In the genomic region with DNA sequence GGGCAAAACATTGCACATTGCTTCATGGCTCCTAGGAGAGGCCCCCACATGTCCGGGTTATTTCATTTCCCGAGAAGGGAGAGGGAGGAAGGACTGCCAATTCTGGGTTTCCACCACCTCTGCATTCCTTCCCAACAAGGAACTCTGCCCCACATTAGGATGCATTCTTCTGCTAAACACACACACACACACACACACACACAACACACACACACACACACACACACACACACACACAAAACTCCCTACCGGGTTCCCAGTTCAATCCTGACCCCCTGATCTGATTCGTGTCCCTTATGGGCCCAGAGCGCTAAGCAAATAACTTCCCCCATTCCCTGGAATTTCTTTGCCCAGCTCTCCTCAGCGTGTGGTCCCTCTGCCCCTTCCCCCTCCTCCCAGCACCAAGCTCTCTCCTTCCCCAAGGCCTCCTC, we compare ENCODE assay signal across 13 cellular contexts. TPM values are rescaled to one million over a fixed set of nuclear protein-coding genes. Genes with fewer than 3 reads are reported as not detected.
DNase-seq lines count a peak whose midpoint lies in the region; ATAC-seq and TF ChIP-seq lines count a peak whose summit lies in the region.
"Had no signal": no experiment of that assay in that cellular context is flagged by ENCODE, and none has a peak within 500 bp of the region (broad histone marks: within the 10 kb centered on the region; RNA-seq: fewer than 3 reads in every experiment).

No MANE protein-coding gene starts in this region.

- DNase-seq in ELF-1 (ENCODE audit: low read depth, low spot score), result peak; percentile 57
- DNase-seq in WTC11 (ENCODE audit: low spot score), result peak; percentile 36
- peak; percentile 91 for DNase-seq in fibroblast of pulmonary artery (ENCODE audit: low read depth)
- DNase-seq in osteocyte (ENCODE audit: extremely low spot score, unreplicated experiment), result no peak
- DNase-seq in left colon, result no peak
- no peak for DNase-seq in NCI-H2227 (lab: John Stamatoyannopoulos, UW; ENCODE audit: unreplicated experiment)
- DNase-seq: islet precursor cell; naive thymus-derived CD4-positive, alpha-beta T cell had no signal

- POLR2A ChIA-PET in WTC11 (lab: Charles Lee), result interaction anchor here (1.3 kb wide), 1 partner anchor 9 kb away, joined by 3 read pairs; no protein-coding TSS in a partner anchor

- H3K27me3 Mint-ChIP-seq in WTC11 (ENCODE audit: low read depth) (no peaks in the 10 kb centered on the region), osteocyte (ENCODE audit: unreplicated experiment) (no peaks in the 10 kb centered on the region)
- H3K27me3 Mint-ChIP-seq: naive thymus-derived CD4-positive, alpha-beta T cell had no signal

- peaks cover 36% of the 10 kb centered on the region for H3K4me1 Mint-ChIP-seq in WTC11
- peaks cover 57% of the 10 kb centered on the region for H3K4me1 Mint-ChIP-seq in osteocyte (ENCODE audit: unreplicated experiment)
- H3K4me1 Mint-ChIP-seq: naive thymus-derived CD4-positive, alpha-beta T cell had no signal

- intact Hi-C loops in left colon (cut with DNase I, micrococcal nuclease), result no loop called here

- H3K36me3 Mint-ChIP-seq in WTC11, result no peaks in the 10 kb centered on the region
- no peaks in the 10 kb centered on the region for H3K36me3 Mint-ChIP-seq in osteocyte (ENCODE audit: unreplicated experiment)
- H3K36me3 Mint-ChIP-seq: naive thymus-derived CD4-positive, alpha-beta T cell had no signal

- TF ChIP-seq CTCF in WTC11 (IDR thresholded peaks at IDR 0.05), result no peak
- no peak for TF ChIP-seq CTCF in fibroblast of pulmonary artery (IDR thresholded peaks at IDR 0.05; ENCODE audit: low read length, missing control alignments)
- no peak for TF ChIP-seq CTCF in osteocyte (IDR thresholded peaks at IDR 0.05)

- H3K27ac Mint-ChIP-seq in WTC11 (no peak overlapping the region), osteocyte (ENCODE audit: unreplicated experiment) (peak overlapping the region; percentile 29)

- CTCF ChIA-PET in WTC11 (lab: Charles Lee), result interaction anchor here (0.9 to 1.5 kb wide), 5 partner anchors 11 to 97 kb away, joined by 3 to 7 read pairs (median 4); no protein-coding TSS in a partner anchor

- H3K4me3 Mint-ChIP-seq in WTC11, result no peak overlapping the region
- no peak overlapping the region for H3K4me3 Mint-ChIP-seq in osteocyte (ENCODE audit: unreplicated experiment)
- H3K4me3 Mint-ChIP-seq: naive thymus-derived CD4-positive, alpha-beta T cell had no signal

- no peak overlapping the region for H3K4me3 ChIP-seq in fibroblast of pulmonary artery (replicated peaks; ENCODE audit: low read depth, low read length)
- H3K4me3 ChIP-seq: skin epidermis had no signal

- no peaks in the 10 kb centered on the region for H3K9me3 Mint-ChIP-seq in WTC11
- H3K9me3 Mint-ChIP-seq in osteocyte (ENCODE audit: unreplicated experiment), result no peaks in the 10 kb centered on the region
- H3K9me3 Mint-ChIP-seq: naive thymus-derived CD4-positive, alpha-beta T cell had no signal

- ATAC-seq in WTC11 (peak; percentile 67), left colon (no peak), HG02981 (IDR thresholded peaks at IDR 0.05; ENCODE audit: unreplicated experiment) (no peak), GM21576 (IDR thresholded peaks at IDR 0.05; ENCODE audit: unreplicated experiment) (no peak)
- ATAC-seq: naive thymus-derived CD4-positive, alpha-beta T cell had no signal

TF ChIP-seq in WTC11, 78 proteins besides CTCF, POLR2A, EP300 and RAD21:
- TF ChIP-seq ATF2 (CRISPR knock-in tag; IDR thresholded peaks at IDR 0.05; ENCODE audit: borderline replicate concordance, low read depth) (no peak), TCF7 (CRISPR knock-in tag; IDR thresholded peaks at IDR 0.05; ENCODE audit: low read depth) (no peak), PRRX2 (CRISPR knock-in tag; IDR thresholded peaks at IDR 0.05) (no peak), ZNF138 (CRISPR knock-in tag; conservative IDR thresholded peaks at IDR 0.05) (no peak), HMGA2 (CRISPR knock-in tag; IDR thresholded peaks at IDR 0.05) (no peak), SP1 (CRISPR knock-in tag; conservative IDR thresholded peaks at IDR 0.05) (no peak)
- TF ChIP-seq, protein P1, sequence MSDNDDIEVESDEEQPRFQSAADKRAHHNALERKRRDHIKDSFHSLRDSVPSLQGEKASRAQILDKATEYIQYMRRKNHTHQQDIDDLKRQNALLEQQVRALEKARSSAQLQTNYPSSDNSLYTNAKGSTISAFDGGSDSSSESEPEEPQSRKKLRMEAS (CRISPR knock-in tag; IDR thresholded peaks at IDR 0.05), result no peak
- TF ChIP-seq, protein P2, sequence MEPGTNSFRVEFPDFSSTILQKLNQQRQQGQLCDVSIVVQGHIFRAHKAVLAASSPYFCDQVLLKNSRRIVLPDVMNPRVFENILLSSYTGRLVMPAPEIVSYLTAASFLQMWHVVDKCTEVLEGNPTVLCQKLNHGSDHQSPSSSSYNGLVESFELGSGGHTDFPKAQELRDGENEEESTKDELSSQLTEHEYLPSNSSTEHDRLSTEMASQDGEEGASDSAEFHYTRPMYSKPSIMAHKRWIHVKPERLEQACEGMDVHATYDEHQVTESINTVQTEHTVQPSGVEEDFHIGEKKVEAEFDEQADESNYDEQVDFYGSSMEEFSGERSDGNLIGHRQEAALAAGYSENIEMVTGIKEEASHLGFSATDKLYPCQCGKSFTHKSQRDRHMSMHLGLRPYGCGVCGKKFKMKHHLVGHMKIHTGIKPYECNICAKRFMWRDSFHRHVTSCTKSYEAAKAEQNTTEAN (CRISPR knock-in tag; IDR thresholded peaks at IDR 0.05), result no peak
- TF ChIP-seq, protein P3, sequence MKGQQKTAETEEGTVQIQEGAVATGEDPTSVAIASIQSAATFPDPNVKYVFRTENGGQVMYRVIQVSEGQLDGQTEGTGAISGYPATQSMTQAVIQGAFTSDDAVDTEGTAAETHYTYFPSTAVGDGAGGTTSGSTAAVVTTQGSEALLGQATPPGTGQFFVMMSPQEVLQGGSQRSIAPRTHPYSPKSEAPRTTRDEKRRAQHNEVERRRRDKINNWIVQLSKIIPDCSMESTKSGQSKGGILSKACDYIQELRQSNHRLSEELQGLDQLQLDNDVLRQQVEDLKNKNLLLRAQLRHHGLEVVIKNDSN (CRISPR knock-in tag; IDR thresholded peaks at IDR 0.05), result no peak
- TF ChIP-seq, protein P4, sequence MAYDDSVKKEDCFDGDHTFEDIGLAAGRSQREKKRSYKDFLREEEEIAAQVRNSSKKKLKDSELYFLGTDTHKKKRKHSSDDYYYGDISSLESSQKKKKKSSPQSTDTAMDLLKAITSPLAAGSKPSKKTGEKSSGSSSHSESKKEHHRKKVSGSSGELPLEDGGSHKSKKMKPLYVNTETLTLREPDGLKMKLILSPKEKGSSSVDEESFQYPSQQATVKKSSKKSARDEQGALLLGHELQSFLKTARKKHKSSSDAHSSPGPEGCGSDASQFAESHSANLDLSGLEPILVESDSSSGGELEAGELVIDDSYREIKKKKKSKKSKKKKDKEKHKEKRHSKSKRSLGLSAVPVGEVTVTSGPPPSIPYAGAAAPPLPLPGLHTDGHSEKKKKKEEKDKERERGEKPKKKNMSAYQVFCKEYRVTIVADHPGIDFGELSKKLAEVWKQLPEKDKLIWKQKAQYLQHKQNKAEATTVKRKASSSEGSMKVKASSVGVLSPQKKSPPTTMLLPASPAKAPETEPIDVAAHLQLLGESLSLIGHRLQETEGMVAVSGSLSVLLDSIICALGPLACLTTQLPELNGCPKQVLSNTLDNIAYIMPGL (CRISPR knock-in tag; IDR thresholded peaks at IDR 0.05), result no peak
- TF ChIP-seq, protein P5, sequence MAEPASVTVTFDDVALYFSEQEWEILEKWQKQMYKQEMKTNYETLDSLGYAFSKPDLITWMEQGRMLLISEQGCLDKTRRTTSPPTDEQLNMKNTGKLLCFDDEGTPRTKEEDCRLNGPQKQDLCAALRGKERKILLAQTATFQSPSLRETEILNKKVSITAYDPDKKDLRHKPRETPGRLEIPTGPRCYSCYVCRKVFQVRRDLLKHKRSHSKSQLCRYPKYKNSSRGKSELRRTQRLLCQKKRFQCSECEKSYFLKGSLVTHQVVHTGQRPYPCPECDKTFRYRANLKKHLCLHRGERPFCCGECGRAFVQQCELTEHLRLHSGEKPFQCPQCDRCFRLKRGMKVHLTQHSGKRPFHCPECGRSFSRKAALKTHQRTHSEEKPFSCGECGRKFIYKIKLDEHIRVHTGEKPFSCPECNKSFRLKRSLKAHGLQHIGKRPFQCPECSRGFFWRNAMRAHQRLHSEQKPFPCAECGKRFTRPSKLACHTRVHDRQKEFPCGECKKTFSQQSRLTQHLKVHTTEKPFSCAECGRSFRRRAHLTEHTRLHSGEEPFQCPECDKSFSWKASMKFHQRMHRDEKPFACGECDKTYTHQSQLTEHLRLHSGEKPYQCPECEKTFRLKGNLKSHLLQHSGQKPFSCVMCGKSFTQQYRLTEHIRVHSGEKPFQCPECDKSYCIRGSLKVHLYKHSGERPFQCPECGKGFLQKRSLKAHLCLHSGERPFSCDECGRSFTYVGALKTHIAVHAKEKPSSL (CRISPR knock-in tag; conservative IDR thresholded peaks at IDR 0.05), result no peak
- TF ChIP-seq, protein P6, sequence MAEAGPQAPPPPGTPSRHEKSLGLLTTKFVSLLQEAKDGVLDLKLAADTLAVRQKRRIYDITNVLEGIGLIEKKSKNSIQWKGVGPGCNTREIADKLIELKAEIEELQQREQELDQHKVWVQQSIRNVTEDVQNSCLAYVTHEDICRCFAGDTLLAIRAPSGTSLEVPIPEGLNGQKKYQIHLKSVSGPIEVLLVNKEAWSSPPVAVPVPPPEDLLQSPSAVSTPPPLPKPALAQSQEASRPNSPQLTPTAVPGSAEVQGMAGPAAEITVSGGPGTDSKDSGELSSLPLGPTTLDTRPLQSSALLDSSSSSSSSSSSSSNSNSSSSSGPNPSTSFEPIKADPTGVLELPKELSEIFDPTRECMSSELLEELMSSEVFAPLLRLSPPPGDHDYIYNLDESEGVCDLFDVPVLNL (CRISPR knock-in tag; IDR thresholded peaks at IDR 0.05; ENCODE audit: borderline replicate concordance, low read depth), result no peak

RNA-seq across cellular contexts. Expression of gene RHO, which starts 1.9 kb away (rescaled TPM):
- total RNA-seq in WTC11 (2021) (not detected in 3 replicates), osteocyte (not detected in 2 replicates), left colon (not detected)
- total RNA-seq: epithelial cell of proximal tubule; MCF 10A; naive thymus-derived CD4-positive, alpha-beta T cell had no signal

RNA-seq across cellular contexts. Expression of gene H1-8, which starts 12.6 kb away (rescaled TPM):
- total RNA-seq in WTC11 (2021) (not detected in 3 replicates), osteocyte (not detected in 2 replicates), left colon (not detected)
- total RNA-seq: epithelial cell of proximal tubule; MCF 10A; naive thymus-derived CD4-positive, alpha-beta T cell had no signal

Comparison
In these comparisons a context has a peak if more than half of its experiments do, and no peak if none do; other contexts are left out.
1. DNase-seq: peak in ELF-1 (single experiment), WTC11 (single experiment) and fibroblast of pulmonary artery (single experiment); none in osteocyte (single experiment), left colon (0 of 2) and NCI-H2227 (single experiment).